Comparison of ENCODE assay signal across 8 cellular contexts in genomic region chr6:96899019-96899418, GRCh38. TPM values are rescaled to one million over a fixed set of nuclear protein-coding genes. Genes with fewer than 3 reads are reported as not detected.
DNase-seq lines count a peak whose midpoint lies in the region; ATAC-seq and TF ChIP-seq lines count a peak whose summit lies in the region.

No MANE protein-coding gene starts in this region.

- H3K9me3 ChIP-seq in colonic mucosa (no peaks in the 10 kb centered on the region), lung (ENCODE audit: control insufficient read depth in 2 of 2, insufficient read depth in 1 of 2, low read length in 1 of 2) (no peaks in the 10 kb centered on the region)

- 18 to 21% methylated on average over 3 of the region's 3 CpGs for whole genome bisulfite sequencing in lung, 2 donors

- H3K27me3 Mint-ChIP-seq in CD14-positive monocyte (ENCODE audit: low read depth in 3 of 3), result peaks cover 0 to 2% (median 1%) of the 10 kb centered on the region in 3 donors

- H3K27ac Mint-ChIP-seq in CD14-positive monocyte, result peak overlapping the region in 2 of 7 donors; percentile 78 to 81

- H3K36me3 ChIP-seq in colonic mucosa (peaks cover 4% of the 10 kb centered on the region), lung (ENCODE audit: control insufficient read depth in 2 of 2, insufficient read depth in 2 of 2, low read length in 2 of 2) (peaks cover 3 to 4% of the 10 kb centered on the region in 2 donors)

- DNase-seq in AG20443 (ENCODE audit: low spot score) (peak; percentile 46), GM20000 (ENCODE audit: low spot score) (peak; percentile 21), NCI-H748 treated with DMSO at 0.1 percent for 48 hours (lab: John Stamatoyannopoulos, UW) (peak; percentile 62), colonic mucosa (peak; percentile 39), lung (ENCODE audit: low spot score) (no peak), islet precursor cell (no peak), CD14-positive monocyte (ENCODE audit: low spot score) (no peak), NCI-H128 (lab: John Stamatoyannopoulos, UW; ENCODE audit: unreplicated experiment) (no peak)

- H3K4me3 ChIP-seq in colonic mucosa (no peak overlapping the region), lung (no peak overlapping the region)

- H3K4me1 Mint-ChIP-seq in CD14-positive monocyte, result peaks cover 37% of the 10 kb centered on the region

- H3K27me3 ChIP-seq in colonic mucosa (no peaks in the 10 kb centered on the region), lung (ENCODE audit: control insufficient read depth, insufficient read depth) (no peaks in the 10 kb centered on the region)

- ATAC-seq in lung (ENCODE audit: insufficient read depth, low FRiP score), result no peak

- H3K9me3 Mint-ChIP-seq in CD14-positive monocyte, result no peaks in the 10 kb centered on the region

- no peaks in the 10 kb centered on the region for H3K4me1 ChIP-seq in colonic mucosa
- H3K4me1 ChIP-seq in lung (ENCODE audit: control insufficient read depth in 2 of 2, insufficient read depth in 2 of 2, low read length in 2 of 2), result peaks cover 3 to 11% of the 10 kb centered on the region in 2 donors

- peak overlapping the region in 1 of 2 donors; percentile 97 for H3K4me3 Mint-ChIP-seq in CD14-positive monocyte

- TF ChIP-seq CTCF in GM20000 (IDR thresholded peaks at IDR 0.05; ENCODE audit: extremely low read depth, missing control alignments) (peak; percentile 7), colonic mucosa (IDR thresholded peaks at IDR 0.05) (no peak), lung (IDR thresholded peaks at IDR 0.05; ENCODE audit: control extremely low read depth, extremely low read depth) (peak; percentile 33), CD14-positive monocyte (IDR thresholded peaks at IDR 0.05) (no peak)

- no peak overlapping the region for H3K9ac ChIP-seq in colonic mucosa (ENCODE audit: low read depth in 2 of 2, low read length in 2 of 2)

- peaks cover 4 to 10% of the 10 kb centered on the region in 2 donors for H3K36me3 Mint-ChIP-seq in CD14-positive monocyte

- H3K27ac ChIP-seq in colonic mucosa (peak overlapping the region; percentile 80), lung (ENCODE audit: low read depth in 1 of 2, low read length in 1 of 2) (peak overlapping the region in 1 of 2 donors; percentile 21)

- intact Hi-C loops in colonic mucosa (cut with DNase I), result loop anchor here (10.0 kb wide), 1 partner anchor 374 kb away; the partner anchor contains the start of gene UFL1
- intact Hi-C loops in CD14-positive monocyte (cut with micrococcal nuclease), result loop anchor here (5.0 to 10.0 kb wide), 2 partner anchors 377 to 386 kb away; partner anchors contain the start of genes MMS22L (in 2 of the 2) and UFL1 (in 1 of the 2)

RNA-seq across cellular contexts. Expression of gene NDUFAF4, which starts 1.3 kb away (rescaled TPM):
- 10 to 100 TPM; 35.3 to 48.2 TPM for total RNA-seq in colonic mucosa
- 10 to 100 TPM in 1 of 2 donors, 1 to 10 TPM in 1; 9.7 to 18.8 TPM for total RNA-seq in lung
- polyA plus RNA-seq in lung, result 10 to 100 TPM; 12.9 to 38.7 TPM
- 10 to 100 TPM; 14.9 to 17.5 TPM for polyA plus RNA-seq in CD14-positive monocyte

RNA-seq across cellular contexts. Expression of gene KLHL32, which starts 25.5 kb away (rescaled TPM):
- total RNA-seq in colonic mucosa (1 to 10 TPM; 1.2 to 1.7 TPM), lung (1 to 10 TPM; 3.7 to 4.3 TPM)
- polyA plus RNA-seq in lung (1 to 10 TPM in 1 of 2 donors, under 1 TPM in 1; 0.79 to 1.3 TPM), CD14-positive monocyte (not detected)

Comparison
In these comparisons a context has a peak if more than half of its experiments do, and no peak if none do; other contexts are left out.
1. DNase-seq: peak in AG20443 (single experiment), GM20000 (single experiment), NCI-H748 treated with DMSO at 0.1 percent for 48 hours (single experiment) and colonic mucosa (single experiment); none in lung (single experiment), islet precursor cell (single experiment), CD14-positive monocyte (single experiment) and NCI-H128 (single experiment).
2. CTCF ChIP-seq: peak in GM20000 (single experiment) and lung (single experiment); none in colonic mucosa (single experiment) and CD14-positive monocyte (single experiment).